Comparison of ENCODE assay signal across 10 cellular contexts in genomic region chr2:138475394-138475793, GRCh38. TPM values are rescaled to one million over a fixed set of nuclear protein-coding genes. Genes with fewer than 3 reads are reported as not detected.
DNase-seq lines count a peak whose midpoint lies in the region; ATAC-seq and TF ChIP-seq lines count a peak whose summit lies in the region.
"Had no signal": no experiment of that assay in that cellular context is flagged by ENCODE, and none has a peak within 500 bp of the region (broad histone marks: within the 10 kb centered on the region; RNA-seq: fewer than 3 reads in every experiment).

No MANE protein-coding gene starts in this region.

- no peak overlapping the region for H3K4me3 ChIP-seq in smooth muscle cell
- no peak overlapping the region for H3K4me3 ChIP-seq in MG63
- H3K4me3 ChIP-seq: pancreas had no signal

- H2AFZ ChIP-seq in smooth muscle cell (ENCODE audit: low read depth), result no peak overlapping the region

- no peak overlapping the region for H3K4me3 Mint-ChIP-seq in stimulated activated naive CD8-positive, alpha-beta T cell treated with anti-CD3 and anti-CD28 coated beads, Interleukin-15, amount 100 ng/mL, for 72 hours
- H3K4me3 Mint-ChIP-seq: brain had no signal

- H3K27ac ChIP-seq in smooth muscle cell (ENCODE audit: low read depth), result no peak overlapping the region
- H3K27ac ChIP-seq: pancreas had no signal

- no peak overlapping the region for H3K4me2 ChIP-seq in smooth muscle cell

- no peak overlapping the region for H3K27ac Mint-ChIP-seq in stimulated activated naive CD8-positive, alpha-beta T cell treated with anti-CD3 and anti-CD28 coated beads, Interleukin-15, amount 100 ng/mL, for 72 hours
- H3K27ac Mint-ChIP-seq: brain had no signal

- no peak for TF ChIP-seq CTCF in smooth muscle cell (IDR thresholded peaks at IDR 0.05; ENCODE audit: borderline replicate concordance, insufficient read depth, poor library complexity, severe bottlenecking)

- DNase-seq in smooth muscle cell (lab: John Stamatoyannopoulos, UW; ENCODE audit: unreplicated experiment), result no peak
- DNase-seq in EL, result no peak
- no peak for DNase-seq in stimulated activated naive CD8-positive, alpha-beta T cell treated with anti-CD3 and anti-CD28 coated beads, Interleukin-15, amount 100 ng/mL, for 72 hours
- no peak for DNase-seq in MG63
- DNase-seq: pancreas had no signal

- ATAC-seq in GM18517 (IDR thresholded peaks at IDR 0.05; ENCODE audit: unreplicated experiment), result peak; percentile 89
- peak; percentile 87 for ATAC-seq in GM21529 (IDR thresholded peaks at IDR 0.05; ENCODE audit: unreplicated experiment)
- ATAC-seq in HG03354 (IDR thresholded peaks at IDR 0.05; ENCODE audit: poor library complexity, severe bottlenecking, unreplicated experiment), result peak; percentile 93
- ATAC-seq in esophagus mucosa, result peak; percentile 59
- ATAC-seq in stimulated activated naive CD8-positive, alpha-beta T cell treated with anti-CD3 and anti-CD28 coated beads, Interleukin-15, amount 100 ng/mL, for 72 hours, result no peak

- H3K79me2 ChIP-seq in smooth muscle cell (ENCODE audit: low read depth), result no peaks in the 10 kb centered on the region

- no peaks in the 10 kb centered on the region for H3K4me1 ChIP-seq in smooth muscle cell (ENCODE audit: low read depth)

- H4K20me1 ChIP-seq in smooth muscle cell (ENCODE audit: low read depth), result no peaks in the 10 kb centered on the region

- H3K9ac ChIP-seq in smooth muscle cell (ENCODE audit: low read depth), result no peak overlapping the region

- H3K36me3 ChIP-seq in smooth muscle cell (ENCODE audit: low read depth), result no peaks in the 10 kb centered on the region
- H3K36me3 ChIP-seq in MG63, result no peaks in the 10 kb centered on the region
- H3K36me3 ChIP-seq: pancreas had no signal

- no peaks in the 10 kb centered on the region for H3K9me3 ChIP-seq in smooth muscle cell (replicated peaks; ENCODE audit: low read depth)
- H3K9me3 ChIP-seq in MG63, result no peaks in the 10 kb centered on the region
- H3K9me3 ChIP-seq: pancreas had no signal

- 46% methylated on average over 4 of the region's 4 CpGs for WGBS in smooth muscle cell (ENCODE audit: low lambda C conversion rate)

- H3K27me3 Mint-ChIP-seq in stimulated activated naive CD8-positive, alpha-beta T cell treated with anti-CD3 and anti-CD28 coated beads, Interleukin-15, amount 100 ng/mL, for 72 hours, result peaks cover 11% of the 10 kb centered on the region
- H3K27me3 Mint-ChIP-seq: brain had no signal

- H3K27me3 ChIP-seq in smooth muscle cell (ENCODE audit: low read depth), result no peaks in the 10 kb centered on the region
- no peaks in the 10 kb centered on the region for H3K27me3 ChIP-seq in MG63
- H3K27me3 ChIP-seq: pancreas had no signal

- H3F3A ChIP-seq in smooth muscle cell (ENCODE audit: low read depth), result no peaks in the 10 kb centered on the region

- no peaks in the 10 kb centered on the region for H3K9me3 Mint-ChIP-seq in stimulated activated naive CD8-positive, alpha-beta T cell treated with anti-CD3 and anti-CD28 coated beads, Interleukin-15, amount 100 ng/mL, for 72 hours
- H3K9me3 Mint-ChIP-seq: brain had no signal

- H3K4me1 Mint-ChIP-seq in stimulated activated naive CD8-positive, alpha-beta T cell treated with anti-CD3 and anti-CD28 coated beads, Interleukin-15, amount 100 ng/mL, for 72 hours, result no peaks in the 10 kb centered on the region

RNA-seq across cellular contexts. Expression of gene SPOPL, which starts 26.2 kb away (rescaled TPM):
- total RNA-seq in esophagus mucosa, result 8.8 TPM
- 27.7 and 29.1 TPM in 2 replicates for total RNA-seq in smooth muscle cell
- polyA plus RNA-seq in smooth muscle cell, result 3.7 and 7.4 TPM in 2 replicates
- total RNA-seq in MG63 (2014; rRNA removed; shearing (Covaris generic); ENCODE audit: low replicate concordance), result 9.3 and 13.8 TPM in 2 replicates
